17 cellular contexts compared by ENCODE assay signal in the genomic region with DNA sequence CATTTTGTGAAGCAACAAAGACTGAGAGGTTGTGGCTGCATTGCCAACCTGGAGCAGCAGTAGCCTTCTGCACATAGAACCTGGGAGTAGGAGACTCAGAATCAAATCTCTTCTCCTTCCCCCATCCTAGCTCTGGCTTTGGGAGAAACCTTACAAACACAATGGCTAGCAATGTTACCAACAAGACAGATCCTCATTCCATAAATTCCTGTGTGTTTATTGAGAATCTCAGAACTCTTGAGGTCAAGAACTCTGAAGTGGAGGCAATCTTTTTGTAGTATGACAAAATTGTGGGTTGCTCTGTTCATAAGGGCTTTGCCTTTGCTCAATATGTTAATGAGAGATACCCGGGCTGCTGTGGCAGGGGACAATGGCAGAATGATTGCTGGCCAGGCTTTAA.
DNase-seq lines count a peak whose midpoint lies in the region; ATAC-seq and TF ChIP-seq lines count a peak whose summit lies in the region.
"Had no signal": no experiment of that assay in that cellular context is flagged by ENCODE, and none has a peak within 500 bp of the region (broad histone marks: within the 10 kb centered on the region; RNA-seq: fewer than 3 reads in every experiment).

No MANE protein-coding gene starts in this region.

- H2BK120ac ChIP-seq in mesendoderm (ENCODE audit: low read depth, low read length), result no peak overlapping the region

- no peak overlapping the region for H2BK5ac ChIP-seq in mesendoderm (ENCODE audit: low read length)

- H3K4me3 ChIP-seq in fibroblast of the aortic adventitia (ENCODE audit: low read depth, low read length), result no peak overlapping the region
- H3K4me3 ChIP-seq in mesendoderm (ENCODE audit: low read length), result no peak overlapping the region
- no peak overlapping the region for H3K4me3 ChIP-seq in lower lobe of right lung
- no peak overlapping the region for H3K4me3 ChIP-seq in osteoblast (ENCODE audit: insufficient read depth, low read length)

- intact Hi-C loops in lower lobe of right lung (cut with DNase I), result no loop called here

- ATAC-seq in HG03469 (IDR thresholded peaks at IDR 0.05; ENCODE audit: unreplicated experiment), result no peak
- no peak for ATAC-seq in lower lobe of right lung
- ATAC-seq: HepG2 had no signal

- H3K79me2 ChIP-seq in mesendoderm (ENCODE audit: control insufficient read depth, insufficient read depth, low read length) (no peaks in the 10 kb centered on the region), osteoblast (ENCODE audit: insufficient read depth, low read length) (no peaks in the 10 kb centered on the region)

- H3K36me3 ChIP-seq in mesendoderm (ENCODE audit: control insufficient read depth, insufficient read depth, low read length) (no peaks in the 10 kb centered on the region), lower lobe of right lung (no peaks in the 10 kb centered on the region), osteoblast (ENCODE audit: insufficient read depth, low read length) (no peaks in the 10 kb centered on the region)

- H3K79me1 ChIP-seq in mesendoderm (ENCODE audit: low read length), result no peaks in the 10 kb centered on the region

- H2AFZ ChIP-seq in osteoblast (ENCODE audit: low read length), result no peak overlapping the region

- no peak overlapping the region for H2AK5ac ChIP-seq in mesendoderm (ENCODE audit: low read length)

- no peak overlapping the region for H4K5ac ChIP-seq in mesendoderm (ENCODE audit: low read length)

- H3K18ac ChIP-seq in mesendoderm (ENCODE audit: low read length), result no peak overlapping the region

- H3K23ac ChIP-seq in mesendoderm (ENCODE audit: low read length), result no peak overlapping the region

- no peak overlapping the region for H4K8ac ChIP-seq in mesendoderm (ENCODE audit: low read depth, low read length)

- H3K4ac ChIP-seq in mesendoderm (ENCODE audit: low read depth, low read length), result no peak overlapping the region

- TF ChIP-seq CTCF in fibroblast of the aortic adventitia (IDR thresholded peaks at IDR 0.05; ENCODE audit: insufficient read depth, low read length) (no peak), lower lobe of right lung (IDR thresholded peaks at IDR 0.05) (no peak), osteoblast (IDR thresholded peaks at IDR 0.05; ENCODE audit: extremely low read depth, low read depth, low read length) (no peak)

- no peak overlapping the region for H2BK15ac ChIP-seq in mesendoderm (replicated peaks; ENCODE audit: low read depth)

- H3K9me3 ChIP-seq in lower lobe of right lung, result no peaks in the 10 kb centered on the region
- H3K9me3 ChIP-seq in osteoblast (ENCODE audit: low read depth, low read length), result no peaks in the 10 kb centered on the region

- H3K4me2 ChIP-seq in mesendoderm (ENCODE audit: low read length) (no peak overlapping the region), osteoblast (ENCODE audit: insufficient read depth, low read length) (no peak overlapping the region)

- H3K27ac ChIP-seq in mesendoderm (ENCODE audit: low read depth, low read length) (no peak overlapping the region), lower lobe of right lung (no peak overlapping the region), osteoblast (ENCODE audit: low read depth, low read length) (no peak overlapping the region)

- no peak overlapping the region for H3K56ac ChIP-seq in mesendoderm (ENCODE audit: low read length)

- no peaks in the 10 kb centered on the region for H3K4me1 ChIP-seq in mesendoderm (ENCODE audit: control insufficient read depth, low read depth, low read length)
- no peaks in the 10 kb centered on the region for H3K4me1 ChIP-seq in lower lobe of right lung
- H3K4me1 ChIP-seq in osteoblast (ENCODE audit: insufficient read depth, low read length), result no peaks in the 10 kb centered on the region

- DNase-seq in A172 (ENCODE audit: low spot score), result peak; percentile 57
- peak; percentile 5 for DNase-seq in HS-5 (ENCODE audit: low read depth)
- DNase-seq in fibroblast of the aortic adventitia (ENCODE audit: low read depth), result peak; percentile 26
- DNase-seq in mesendoderm, result peak; percentile 33
- no peak for DNase-seq in lower lobe of right lung
- DNase-seq in osteoblast (ENCODE audit: insufficient read length, low spot score, missing footprints), result no peak
- DNase-seq in cerebellum (ENCODE audit: low spot score), result no peak
- DNase-seq: 8988T; ACHN; C1 segment of cervical spinal cord; Calu3; CD4-positive, alpha-beta T cell; DMS 273 treated with DMSO at 0.1 percent for 48 hours; HCEC 1CT; HFFc6 had no signal

- no peaks in the 10 kb centered on the region for H4K20me1 ChIP-seq in osteoblast (ENCODE audit: insufficient read depth, low read length)

- no peaks in the 10 kb centered on the region for H3K27me3 ChIP-seq in mesendoderm (ENCODE audit: insufficient read depth, low read length, poor library complexity)
- H3K27me3 ChIP-seq in lower lobe of right lung (ENCODE audit: low read depth), result no peaks in the 10 kb centered on the region
- H3K27me3 ChIP-seq in osteoblast (ENCODE audit: insufficient read depth, low read length), result no peaks in the 10 kb centered on the region

- no peak overlapping the region for H3K9ac ChIP-seq in mesendoderm (ENCODE audit: low read length)

- WGBS in mesendoderm (ENCODE audit: extremely low coverage, insufficient coverage, low lambda C conversion rate), result no CpG with 5 or more reads among the region's 1 CpG

Comparison
In these comparisons a context has a peak if more than half of its experiments do, and no peak if none do; other contexts are left out.
1. DNase-seq: peak in A172 (single experiment), HS-5 (single experiment), fibroblast of the aortic adventitia (single experiment) and mesendoderm (single experiment); none in lower lobe of right lung (single experiment), osteoblast (single experiment) and cerebellum (single experiment).